Comparison of ENCODE assay signal across 10 cellular contexts in genomic region chr2:27119330-27119670, GRCh38. TPM values are rescaled to one million over a fixed set of nuclear protein-coding genes. Genes with fewer than 3 reads are reported as not detected.
DNase-seq lines count a peak whose midpoint lies in the region; ATAC-seq and TF ChIP-seq lines count a peak whose summit lies in the region.
"Not testable (repeated sequence)": the region's sequence is repeated elsewhere in the genome, so short reads cannot be mapped to it uniquely, and the experiment has no call there.
"Had no signal": no experiment of that assay in that cellular context is flagged by ENCODE, and none has a peak within 500 bp of the region (broad histone marks: within the 10 kb centered on the region; RNA-seq: fewer than 3 reads in every experiment).

No MANE protein-coding gene starts in this region.

- DNase-seq in Caco-2; activated CD8-positive, alpha-beta T cell treated with anti-CD3 and anti-CD28 coated beads for 36 hours; breast epithelium (ENCODE audit: low spot score in 2 of 2); fibroblast of pulmonary artery (ENCODE audit: low read depth); memory B cell (ENCODE audit: low spot score in 2 of 2); psoas muscle; upper lobe of right lung: not testable (repeated sequence)
- peak; percentile 40 for DNase-seq in NCI-H748 (lab: John Stamatoyannopoulos, UW; ENCODE audit: unreplicated experiment)

- H3K4me1 Mint-ChIP-seq in Caco-2 (ENCODE audit: low read depth, unreplicated experiment) = not testable (repeated sequence)
- H3K4me1 Mint-ChIP-seq in activated CD8-positive, alpha-beta T cell treated with anti-CD3 and anti-CD28 coated beads for 36 hours (ENCODE audit: low read depth) = peaks cover 18% of the 10 kb centered on the region
- H3K4me1 Mint-ChIP-seq in memory B cell = peaks cover 15% of the 10 kb centered on the region

- not testable (repeated sequence) for H3K4me1 ChIP-seq in Caco-2, breast epithelium, psoas muscle
- peaks cover 10% of the 10 kb centered on the region for H3K4me1 ChIP-seq in upper lobe of right lung

- peak; percentile 19 for ATAC-seq in activated CD8-positive, alpha-beta T cell treated with anti-CD3 and anti-CD28 coated beads for 36 hours
- not testable (repeated sequence) for ATAC-seq in memory B cell (ENCODE audit: low read depth); psoas muscle; upper lobe of right lung

- POLR2A ChIA-PET in Caco-2 (lab: Charles Lee); activated CD8-positive, alpha-beta T cell treated with anti-CD3 and anti-CD28 coated beads for 36 hours (lab: Charles Lee): not testable (repeated sequence)

- H3K4me3 ChIP-seq in Caco-2 (ENCODE audit: low read depth, low read length) (peak overlapping the region; percentile 61), breast epithelium (peak overlapping the region; percentile 38 to 76 (median 56)), fibroblast of pulmonary artery (replicated peaks; ENCODE audit: low read depth, low read length) (peak overlapping the region; percentile 32), psoas muscle (peak overlapping the region; percentile 67), upper lobe of right lung (peak overlapping the region; percentile 30)

- not testable (repeated sequence) for H3K9me3 Mint-ChIP-seq in Caco-2 (ENCODE audit: unreplicated experiment); activated CD8-positive, alpha-beta T cell treated with anti-CD3 and anti-CD28 coated beads for 36 hours; memory B cell

- not testable (repeated sequence) for H3K27ac Mint-ChIP-seq in Caco-2 (ENCODE audit: unreplicated experiment); memory B cell
- peak overlapping the region; percentile 22 for H3K27ac Mint-ChIP-seq in activated CD8-positive, alpha-beta T cell treated with anti-CD3 and anti-CD28 coated beads for 36 hours

- not testable (repeated sequence) for H3K27ac ChIP-seq in breast epithelium, psoas muscle, upper lobe of right lung

- H3K4me3 Mint-ChIP-seq in Caco-2 (ENCODE audit: unreplicated experiment) (peak overlapping the region; percentile 76), memory B cell (peak overlapping the region; percentile 75)
- H3K4me3 Mint-ChIP-seq in activated CD8-positive, alpha-beta T cell treated with anti-CD3 and anti-CD28 coated beads for 36 hours = peak overlapping the region; percentile 77

- WGBS in psoas muscle, 3 donors = 78 to 86% (median 84%) methylated on average over 8 of the region's 8 CpGs

- H3K36me3 Mint-ChIP-seq in Caco-2 (ENCODE audit: insufficient read depth, unreplicated experiment); activated CD8-positive, alpha-beta T cell treated with anti-CD3 and anti-CD28 coated beads for 36 hours (ENCODE audit: low read depth); memory B cell: not testable (repeated sequence)

- H3K27me3 Mint-ChIP-seq in Caco-2 (ENCODE audit: insufficient read depth, unreplicated experiment) (peaks cover 13% of the 10 kb centered on the region), memory B cell (peaks cover 17% of the 10 kb centered on the region)
- H3K27me3 Mint-ChIP-seq in activated CD8-positive, alpha-beta T cell treated with anti-CD3 and anti-CD28 coated beads for 36 hours = peaks cover 23% of the 10 kb centered on the region

- H3K27me3 ChIP-seq in Caco-2 (replicated peaks; ENCODE audit: control insufficient read depth, insufficient read depth, low read length); psoas muscle (ENCODE audit: insufficient read depth in 3 of 3, low read length in 2 of 3): not testable (repeated sequence)
- peaks cover 0 to 11% of the 10 kb centered on the region in 2 donors for H3K27me3 ChIP-seq in breast epithelium
- H3K27me3 ChIP-seq in upper lobe of right lung = peaks cover 26% of the 10 kb centered on the region

- H3K9me3 ChIP-seq in Caco-2, breast epithelium, psoas muscle, upper lobe of right lung: not testable (repeated sequence)

- H3K36me3 ChIP-seq in Caco-2 (ENCODE audit: control insufficient read depth, insufficient read depth, low read length); breast epithelium; psoas muscle (ENCODE audit: insufficient read depth in 1 of 2, low read depth in 1 of 2); upper lobe of right lung: not testable (repeated sequence)

- not testable (repeated sequence) for TF ChIP-seq POLR2A in breast epithelium (IDR thresholded peaks at IDR 0.05)

- TF ChIP-seq CTCF in Caco-2 (IDR thresholded peaks at IDR 0.05; ENCODE audit: insufficient read depth in 1 of 2, low read depth in 1 of 2, low read length in 1 of 2, severe bottlenecking in 1 of 2, unreplicated experiment in 1 of 2); activated CD8-positive, alpha-beta T cell treated with anti-CD3 and anti-CD28 coated beads for 36 hours (IDR thresholded peaks at IDR 0.05); breast epithelium (IDR thresholded peaks at IDR 0.05); fibroblast of pulmonary artery (IDR thresholded peaks at IDR 0.05; ENCODE audit: low read length, missing control alignments); psoas muscle (IDR thresholded peaks at IDR 0.05); upper lobe of right lung (IDR thresholded peaks at IDR 0.05): not testable (repeated sequence)

- not testable (repeated sequence) for BruUV-seq in Caco-2 (replicated peaks; lab: Mats Ljungman, UMichigan)

- intact Hi-C loops in Caco-2 (cut with micrococcal nuclease; ENCODE audit: unreplicated experiment); activated CD8-positive, alpha-beta T cell treated with anti-CD3 and anti-CD28 coated beads for 36 hours (cut with micrococcal nuclease); breast epithelium (cut with DNase I; ENCODE audit: low total_unique reads); psoas muscle (cut with DNase I); upper lobe of right lung (cut with DNase I): not testable (repeated sequence)

- CTCF ChIA-PET in Caco-2 (lab: Charles Lee); activated CD8-positive, alpha-beta T cell treated with anti-CD3 and anti-CD28 coated beads for 36 hours (lab: Charles Lee): not testable (repeated sequence)

RNA-seq across cellular contexts. Expression of gene CGREF1, which starts 0.4 kb away (rescaled TPM):
- total RNA-seq in Caco-2 (2022) (4.4 and 5.0 TPM in 2 replicates), breast epithelium (10 to 100 TPM in 1 of 3 donors, 1 to 10 TPM in 2; 3.2 to 16.4 (median 3.4) TPM), psoas muscle (10 to 100 TPM in 1 of 4 donors, 1 to 10 TPM in 3; 4.1 to 15.8 (median 6.1) TPM), upper lobe of right lung (0.43 TPM)
- 1 to 10 TPM; 3.7 to 4.3 TPM for total RNA-seq in activated CD8-positive, alpha-beta T cell treated with anti-CD3 and anti-CD28 coated beads for 36 hours
- polyA plus RNA-seq in psoas muscle = 1 to 10 TPM; 2.8 to 7.9 (median 6.6) TPM

RNA-seq across cellular contexts. Expression of gene ABHD1, which starts 4.3 kb away (rescaled TPM):
- total RNA-seq in Caco-2 (2022) (0.18 and 0.23 TPM in 2 replicates), breast epithelium (under 1 TPM in 2 of 3 donors, not detected in 1; 0.29 to 0.80 TPM), psoas muscle (1 to 10 TPM; 1.4 to 4.5 (median 3.7) TPM), upper lobe of right lung (0.35 TPM)
- under 1 TPM; 0.36 to 0.50 TPM for total RNA-seq in activated CD8-positive, alpha-beta T cell treated with anti-CD3 and anti-CD28 coated beads for 36 hours
- 1 to 10 TPM; 1.9 to 4.1 (median 3.9) TPM for polyA plus RNA-seq in psoas muscle

RNA-seq across cellular contexts. Expression of gene PREB, which starts 15.1 kb away (rescaled TPM):
- total RNA-seq in Caco-2 (2022) (62.5 and 65.3 TPM in 2 replicates), breast epithelium (100 to 1,000 TPM in 1 of 3 donors, 10 to 100 TPM in 2; 51.5 to 113 (median 69.4) TPM), psoas muscle (100 to 1,000 TPM in 2 of 4 donors, 10 to 100 TPM in 2; 57.4 to 206 (median 111) TPM), upper lobe of right lung (42.1 TPM)
- 10 to 100 TPM; 60.5 to 63.2 TPM for total RNA-seq in activated CD8-positive, alpha-beta T cell treated with anti-CD3 and anti-CD28 coated beads for 36 hours
- 100 to 1,000 TPM in 2 of 3 donors, 10 to 100 TPM in 1; 96.1 to 138 (median 125) TPM for polyA plus RNA-seq in psoas muscle

RNA-seq across cellular contexts. Expression of gene PRR30, which starts 19.9 kb away (rescaled TPM):
- total RNA-seq in Caco-2 (2022) (not detected in 2 replicates), breast epithelium (not detected), psoas muscle (not detected), upper lobe of right lung (not detected)
- total RNA-seq in activated CD8-positive, alpha-beta T cell treated with anti-CD3 and anti-CD28 coated beads for 36 hours = not detected
- not detected for polyA plus RNA-seq in psoas muscle
- total RNA-seq: left ventricle myocardium superior; T-helper 2 cell treated with Interferon-gamma antibody and Interleukin-4, amounts not matched to agents 100 ng/mL and 5 ng/mL, for 36 hours had no signal

RNA-seq across cellular contexts. Expression of gene TCF23, which starts 29.5 kb away (rescaled TPM):
- not detected in 2 replicates for total RNA-seq in Caco-2 (2022)
- not detected for total RNA-seq in activated CD8-positive, alpha-beta T cell treated with anti-CD3 and anti-CD28 coated beads for 36 hours
- not detected for total RNA-seq in breast epithelium
- under 1 TPM in 2 of 4 donors, not detected in 2; 0.20 to 0.63 TPM for total RNA-seq in psoas muscle
- under 1 TPM in 2 of 3 donors, not detected in 1; 0.05 to 0.06 TPM for polyA plus RNA-seq in psoas muscle
- total RNA-seq in upper lobe of right lung = not detected
- total RNA-seq: T-helper 2 cell treated with Interferon-gamma antibody and Interleukin-4, amounts not matched to agents 100 ng/mL and 5 ng/mL, for 36 hours had no signal
